10 cellular contexts compared by ENCODE assay signal in the genomic region with DNA sequence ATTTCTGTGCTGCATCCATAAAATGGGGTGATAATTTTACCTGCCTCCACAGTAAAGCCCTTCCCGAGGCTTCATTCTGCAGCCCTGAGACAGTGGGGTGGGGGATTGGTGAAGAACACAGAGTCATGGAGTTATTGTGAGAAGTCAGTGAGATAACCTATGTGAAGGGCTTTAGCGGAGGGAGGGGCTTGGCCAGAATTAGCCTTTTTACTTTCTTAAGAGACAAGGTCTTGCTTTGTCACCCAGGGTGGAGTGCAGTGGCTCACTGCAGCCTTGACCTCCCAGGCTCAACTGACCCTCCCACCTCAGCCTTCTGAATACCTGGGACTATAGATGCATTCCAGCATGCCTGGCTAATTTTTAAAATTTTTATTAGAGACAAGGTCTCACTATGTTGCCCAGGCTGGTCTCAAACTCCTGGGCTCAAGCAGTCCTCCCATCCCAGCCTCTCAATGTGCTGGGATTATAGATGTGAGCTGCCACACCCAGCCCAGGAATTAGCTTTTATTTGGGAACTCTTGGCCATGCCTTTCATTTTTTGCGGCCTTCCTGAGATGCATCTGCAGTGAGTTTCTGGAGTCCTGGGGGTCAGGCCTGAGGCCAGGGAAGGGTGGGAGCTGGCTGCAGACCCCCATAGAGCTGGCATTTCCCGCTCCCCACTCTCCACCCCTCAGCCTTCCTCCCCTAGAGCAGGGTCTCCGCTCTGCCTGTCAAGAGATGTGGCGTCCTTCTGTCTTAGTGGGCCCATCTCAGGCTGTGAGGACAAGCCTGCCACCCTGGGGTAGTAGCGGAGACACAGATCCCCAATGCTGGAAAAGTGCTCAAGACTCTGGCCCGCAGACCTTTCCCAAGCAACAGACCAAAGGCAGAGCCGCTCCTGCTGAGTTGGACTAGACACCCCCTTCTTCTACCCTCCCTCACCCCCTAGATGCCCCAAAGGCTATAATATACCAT.
DNase-seq lines count a peak whose midpoint lies in the region; ATAC-seq and TF ChIP-seq lines count a peak whose summit lies in the region.
"Had no signal": no experiment of that assay in that cellular context is flagged by ENCODE, and none has a peak within 500 bp of the region (broad histone marks: within the 10 kb centered on the region; RNA-seq: fewer than 3 reads in every experiment).

No MANE protein-coding gene starts in this region.

- H4K20me1 ChIP-seq in BLaER1 treated with 17β-estradiol and CSF1 and Interleukin-3, amounts not matched to agents 10 nM and 100 nM = peaks cover 0 to 34% (median 14%) of the 10 kb centered on the region in 11 experiments; a peak in 7 of 22 replicates

- H3K4me3 Mint-ChIP-seq in progenitor cell of endocrine pancreas (ENCODE audit: low read depth) = no peak overlapping the region

- WGBS in esophagus, 2 donors = 90 to 93% methylated on average over 9 of the region's 9 CpGs

- no peak for ATAC-seq in GM21576 (IDR thresholded peaks at IDR 0.05; ENCODE audit: unreplicated experiment)

- peak overlapping the region; percentile 67 for H3K27ac Mint-ChIP-seq in progenitor cell of endocrine pancreas

- H3K27me3 ChIP-seq in BLaER1 treated with 17β-estradiol and CSF1 and Interleukin-3, amounts not matched to agents 10 nM and 100 nM = no peaks in the 10 kb centered on the region
- no peaks in the 10 kb centered on the region for H3K27me3 ChIP-seq in esophagus (ENCODE audit: control insufficient read depth in 1 of 2, insufficient read depth in 2 of 2, low read length in 2 of 2)

- no peak for TF ChIP-seq CTCF in progenitor cell of endocrine pancreas (IDR thresholded peaks at IDR 0.05; ENCODE audit: unreplicated experiment)

- H3K4me1 Mint-ChIP-seq in progenitor cell of endocrine pancreas (ENCODE audit: low read depth) = peaks cover 29% of the 10 kb centered on the region

- DNase-seq in LoVo (ENCODE audit: low spot score) = peak; percentile 29
- DNase-seq in progenitor cell of endocrine pancreas (ENCODE audit: low spot score, unreplicated experiment) = no peak
- DNase-seq in HuH-7.5 (ENCODE audit: low spot score) = no peak
- no peak for DNase-seq in pons (ENCODE audit: low spot score)
- DNase-seq in stimulated activated CD4-positive, alpha-beta T cell treated with anti-CD3 and anti-CD28 coated beads, Interleukin-2, amount 100 ng/mL, for 24 hours = no peak
- DNase-seq: NCI-H1105, RPMI8226 had no signal

- peaks cover 100% of the 10 kb centered on the region in 10 experiments for H3K4me1 ChIP-seq in BLaER1 treated with 17β-estradiol and CSF1 and Interleukin-3, amounts not matched to agents 10 nM and 100 nM
- H3K4me1 ChIP-seq in esophagus (ENCODE audit: control insufficient read depth in 2 of 2, insufficient read depth in 2 of 2, low read length in 1 of 2) = peaks cover 43 to 47% of the 10 kb centered on the region in 2 donors

- H3K36me3 ChIP-seq in BLaER1 treated with 17β-estradiol and CSF1 and Interleukin-3, amounts not matched to agents 10 nM and 100 nM = peaks cover 10 to 34% (median 23%) of the 10 kb centered on the region in 11 experiments; a peak in 20 of 22 replicates
- H3K36me3 ChIP-seq in esophagus (ENCODE audit: control insufficient read depth in 2 of 2, insufficient read depth in 2 of 2, low read length in 1 of 2) = peaks cover 0 to 21% of the 10 kb centered on the region in 2 donors

- H3K27me3 Mint-ChIP-seq in progenitor cell of endocrine pancreas = no peaks in the 10 kb centered on the region

- peaks cover 16% of the 10 kb centered on the region for H3K36me3 Mint-ChIP-seq in progenitor cell of endocrine pancreas (ENCODE audit: insufficient read depth)

- H3K4me3 ChIP-seq in BLaER1 treated with 17β-estradiol and CSF1 and Interleukin-3, amounts not matched to agents 10 nM and 100 nM = peak overlapping the region in 9 of 10 experiments; percentile 1 to 54 (median 36); a peak in 15 of 20 replicates
- no peak overlapping the region for H3K4me3 ChIP-seq in esophagus (ENCODE audit: low read depth in 1 of 2, low read length in 2 of 2)

- no peaks in the 10 kb centered on the region for H3K9me3 ChIP-seq in BLaER1 treated with 17β-estradiol and CSF1 and Interleukin-3, amounts not matched to agents 10 nM and 100 nM (replicated peaks in 1 of 11)
- no peaks in the 10 kb centered on the region for H3K9me3 ChIP-seq in esophagus (ENCODE audit: control insufficient read depth in 2 of 2, insufficient read depth in 1 of 2, low read depth in 1 of 2, low read length in 1 of 2)

- H3K9me3 Mint-ChIP-seq in progenitor cell of endocrine pancreas (ENCODE audit: low read depth) = no peaks in the 10 kb centered on the region

- H3K9ac ChIP-seq in BLaER1 treated with 17β-estradiol and CSF1 and Interleukin-3, amounts not matched to agents 10 nM and 100 nM = peak overlapping the region; percentile 57 to 89 (median 73)

- H3K27ac ChIP-seq in BLaER1 treated with 17β-estradiol and CSF1 and Interleukin-3, amounts not matched to agents 10 nM and 100 nM = peak overlapping the region; percentile 73 to 97 (median 86)
- peak overlapping the region; percentile 91 for H3K27ac ChIP-seq in esophagus (ENCODE audit: low read depth in 2 of 2, low read length in 1 of 2)

- H3K4me2 ChIP-seq in BLaER1 treated with 17β-estradiol and CSF1 and Interleukin-3, amounts not matched to agents 10 nM and 100 nM = peak overlapping the region; percentile 88 to 99 (median 97)

Comparison
In these comparisons a context has a peak if more than half of its experiments do, and no peak if none do; other contexts are left out.
1. H3K4me3 ChIP-seq: peak in BLaER1 treated with 17β-estradiol and CSF1 and Interleukin-3, amounts not matched to agents 10 nM and 100 nM (9 of 10); none in esophagus (0 of 2).